8 cellular contexts compared by ENCODE assay signal in genomic region chr9:37421914-37422288, GRCh38. TPM values are rescaled to one million over a fixed set of nuclear protein-coding genes. Genes with fewer than 3 reads are reported as not detected.
A peak's percentile ranks its signal among the peaks of the same experiment; 100 is the strongest.
DNase-seq lines count a peak whose midpoint lies in the region; ATAC-seq and TF ChIP-seq lines count a peak whose summit lies in the region.

No MANE protein-coding gene starts in this region.

- H3K27ac ChIP-seq in esophagus muscularis mucosa (replicated peaks in 1 of 4): peak overlapping the region; percentile 83 to 92 (median 85)
- peak overlapping the region; percentile 92 for H3K27ac ChIP-seq in osteoblast (ENCODE audit: low read depth, low read length)

- TF ChIP-seq EP300 in esophagus muscularis mucosa (IDR thresholded peaks at IDR 0.05): no peak

- H3K9me3 ChIP-seq in esophagus muscularis mucosa: no peaks in the 10 kb centered on the region
- H3K9me3 ChIP-seq in osteoblast (ENCODE audit: low read depth, low read length): no peaks in the 10 kb centered on the region

- H3K36me3 ChIP-seq in esophagus muscularis mucosa (peaks cover 1 to 17% (median 10%) of the 10 kb centered on the region in 4 donors), osteoblast (ENCODE audit: insufficient read depth, low read length) (peaks cover 16% of the 10 kb centered on the region)

- peaks cover 15% of the 10 kb centered on the region for H4K20me1 ChIP-seq in osteoblast (ENCODE audit: insufficient read depth, low read length)

- peak overlapping the region; percentile 79 for H3K4me3 ChIP-seq in GM12875 (ENCODE audit: low read depth, low read length)
- H3K4me3 ChIP-seq in esophagus muscularis mucosa: peak overlapping the region; percentile 70 to 95 (median 86)
- H3K4me3 ChIP-seq in osteoblast (ENCODE audit: insufficient read depth, low read length): peak overlapping the region; percentile 91

- peak overlapping the region; percentile 87 for H3K4me2 ChIP-seq in osteoblast (ENCODE audit: insufficient read depth, low read length)

- peak; percentile 67 for DNase-seq in RKO (ENCODE audit: low spot score)
- DNase-seq in esophagus muscularis mucosa (ENCODE audit: extremely low spot score): no peak
- DNase-seq in osteoblast (ENCODE audit: insufficient read length, low spot score, missing footprints): no peak
- DNase-seq in MV-4-11 (lab: John Stamatoyannopoulos, UW): no peak
- no peak for DNase-seq in SIG-M5 (lab: John Stamatoyannopoulos, UW)

- no peak for TF ChIP-seq POLR2A in esophagus muscularis mucosa (IDR thresholded peaks at IDR 0.05; ENCODE audit: low read depth)

- no peak for TF ChIP-seq CTCF in GM12875 (IDR thresholded peaks at IDR 0.05; ENCODE audit: borderline replicate concordance, insufficient read depth, low read depth, low read length)
- no peak for TF ChIP-seq CTCF in esophagus muscularis mucosa (IDR thresholded peaks at IDR 0.05)
- no peak for TF ChIP-seq CTCF in osteoblast (IDR thresholded peaks at IDR 0.05; ENCODE audit: extremely low read depth, low read depth, low read length)

- H3K4me1 ChIP-seq in esophagus muscularis mucosa (peaks cover 27 to 36% (median 34%) of the 10 kb centered on the region in 4 donors), osteoblast (ENCODE audit: insufficient read depth, low read length) (peaks cover 25% of the 10 kb centered on the region)

- H3K27me3 ChIP-seq in esophagus muscularis mucosa (no peaks in the 10 kb centered on the region), osteoblast (ENCODE audit: insufficient read depth, low read length) (no peaks in the 10 kb centered on the region)

- intact Hi-C loops in esophagus muscularis mucosa (cut with DNase I): no loop called here

- H2AFZ ChIP-seq in osteoblast (ENCODE audit: low read length): peak overlapping the region; percentile 93

- 52% methylated on average over 8 of the region's 8 CpGs for WGBS in esophagus muscularis mucosa

- peaks cover 45% of the 10 kb centered on the region for H3K79me2 ChIP-seq in osteoblast (ENCODE audit: insufficient read depth, low read length)

- ATAC-seq in HG03139 (IDR thresholded peaks at IDR 0.05; ENCODE audit: unreplicated experiment) (no peak), HG02884 (IDR thresholded peaks at IDR 0.05; ENCODE audit: unreplicated experiment) (no peak)

RNA-seq across cellular contexts. Expression of gene GRHPR, which starts 0.6 kb away (rescaled TPM):
- total RNA-seq in esophagus muscularis mucosa: 100 to 1,000 TPM; 135 to 143 (median 138) TPM
- total RNA-seq in osteoblast: 149 and 165 TPM in 2 replicates

RNA-seq across cellular contexts. Expression of gene ZBTB5, which starts 43.3 kb away (rescaled TPM):
- total RNA-seq in esophagus muscularis mucosa (10 to 100 TPM in 3 of 4 donors, 1 to 10 TPM in 1; 9.6 to 20.4 (median 12.6) TPM), osteoblast (10.9 and 11.6 TPM in 2 replicates)
